In genomic region chr7:108308913-108309312, GRCh38 we compare ENCODE assay signal across 9 cellular contexts.
DNase-seq lines count a peak whose midpoint lies in the region; ATAC-seq and TF ChIP-seq lines count a peak whose summit lies in the region.
"Had no signal": no experiment of that assay in that cellular context is flagged by ENCODE, and none has a peak within 500 bp of the region (broad histone marks: within the 10 kb centered on the region; RNA-seq: fewer than 3 reads in every experiment).

No MANE protein-coding gene starts in this region.

- H2AFZ ChIP-seq in fibroblast of lung (ENCODE audit: low read length), result no peak overlapping the region

- H3K4me3 ChIP-seq in fibroblast of lung (replicated peaks in 1 of 4; ENCODE audit: control extremely low read depth in 1 of 4, insufficient read depth in 1 of 4, low read depth in 3 of 4, low read length in 4 of 4) (no peak overlapping the region), subcutaneous abdominal adipose tissue (ENCODE audit: low read depth in 1 of 5, low read length in 5 of 5) (no peak overlapping the region)

- DNase-seq in LHCN-M2 (ENCODE audit: low read depth), result peak; percentile 98
- DNase-seq in fibroblast of lung (ENCODE audit: low read depth in 2 of 2), result peak; percentile 73 to 74
- DNase-seq in left lobe of liver (ENCODE audit: low spot score), result no peak
- DNase-seq in NCI-H2171 treated with DMSO at 0.1 percent for 48 hours (lab: John Stamatoyannopoulos, UW), result no peak
- DNase-seq in amniotic stem cell (lab: John Stamatoyannopoulos, UW), result no peak
- DNase-seq: right cardiac atrium had no signal

- no peak overlapping the region for H3K27ac ChIP-seq in fibroblast of lung (ENCODE audit: insufficient read depth, low read length)
- peak overlapping the region; percentile 32 for H3K27ac ChIP-seq in subcutaneous abdominal adipose tissue (ENCODE audit: low read depth, low read length)
- H3K27ac ChIP-seq: VCaP had no signal

- H3K9ac ChIP-seq in fibroblast of lung (ENCODE audit: insufficient read depth, low read length) (no peak overlapping the region), subcutaneous abdominal adipose tissue (ENCODE audit: low read length in 5 of 5) (peak overlapping the region in 1 of 5 donors; percentile 53)

- H3K27me3 ChIP-seq in fibroblast of lung (ENCODE audit: control insufficient read depth, insufficient read depth, low read length), result no peaks in the 10 kb centered on the region
- no peaks in the 10 kb centered on the region for H3K27me3 ChIP-seq in subcutaneous abdominal adipose tissue (ENCODE audit: control insufficient read depth in 5 of 5, insufficient read depth in 4 of 5, low read length in 5 of 5)

- H3K4me2 ChIP-seq in fibroblast of lung (ENCODE audit: extremely low read depth, insufficient read depth, low read length), result no peak overlapping the region

- H4K20me1 ChIP-seq in fibroblast of lung (ENCODE audit: control insufficient read depth, extremely low read depth, insufficient read depth, low read length), result no peaks in the 10 kb centered on the region

- H3K9me3 ChIP-seq in fibroblast of lung (ENCODE audit: control insufficient read depth, insufficient read depth, low read depth, low read length), result no peaks in the 10 kb centered on the region
- H3K9me3 ChIP-seq in subcutaneous abdominal adipose tissue (ENCODE audit: control insufficient read depth in 5 of 5, low read length in 5 of 5), result no peaks in the 10 kb centered on the region

- H3K36me3 ChIP-seq in fibroblast of lung (ENCODE audit: control insufficient read depth, insufficient read depth, low read length), result no peaks in the 10 kb centered on the region
- no peaks in the 10 kb centered on the region for H3K36me3 ChIP-seq in subcutaneous abdominal adipose tissue (ENCODE audit: control insufficient read depth in 5 of 5, insufficient read depth in 5 of 5, low read length in 5 of 5)

- TF ChIP-seq CTCF in fibroblast of lung (conservative IDR thresholded peaks at IDR 0.05 in 1 of 2, IDR thresholded peaks at IDR 0.05 in 1 of 2; ENCODE audit: low read depth in 1 of 2, low read length in 2 of 2), result no peak

- H3K4me1 ChIP-seq in fibroblast of lung (ENCODE audit: control insufficient read depth, extremely low read depth, insufficient read depth, low read length) (no peaks in the 10 kb centered on the region), subcutaneous abdominal adipose tissue (ENCODE audit: control insufficient read depth in 5 of 5, insufficient read depth in 5 of 5, low read length in 5 of 5) (peaks cover 0 to 28% (median 10%) of the 10 kb centered on the region in 5 donors)

- ATAC-seq in GM21526 (IDR thresholded peaks at IDR 0.05; ENCODE audit: low FRiP score, unreplicated experiment), result peak; percentile 43
- ATAC-seq in left lobe of liver, result no peak

- no peaks in the 10 kb centered on the region for H3K79me2 ChIP-seq in fibroblast of lung (ENCODE audit: control insufficient read depth, insufficient read depth, low read length)

Comparison
In these comparisons a context has a peak if more than half of its experiments do, and no peak if none do; other contexts are left out.
1. DNase-seq: peak in LHCN-M2 (single experiment) and fibroblast of lung (2 of 2); none in left lobe of liver (single experiment), NCI-H2171 treated with DMSO at 0.1 percent for 48 hours (single experiment) and amniotic stem cell (single experiment).